1 cellular context compared by ENCODE assay signal in genomic region chr20:47330933-47331708, GRCh38.
A peak's percentile ranks its signal among the peaks of the same experiment; 100 is the strongest.
TF ChIP-seq lines count a peak whose summit lies in the region.

No MANE protein-coding gene starts in this region.

TF ChIP-seq in K562, 482 proteins besides CTCF, POLR2A, EP300 and RAD21 (continued from another document and continues in another):
- TF ChIP-seq IRF9 (tag; IDR thresholded peaks at IDR 0.05) (no peak), MITF (IDR thresholded peaks at IDR 0.05) (peak; percentile 47; the same call in 1 of the 2 replicates), HDAC2 (IDR thresholded peaks at IDR 0.05) (peak; percentile 94), MEF2D (tag; conservative IDR thresholded peaks at IDR 0.05; ENCODE audit: low read depth) (no peak; the same call in none of the 2 replicates), TRIM24 (IDR thresholded peaks at IDR 0.05) (peak; percentile 86 to 92), HDAC1 (IDR thresholded peaks at IDR 0.05) (peak; percentile 39 to 96; a peak in 3 of 4 replicates), ELF4 (CRISPR knock-in tag; IDR thresholded peaks at IDR 0.05) (peak; percentile 69; the same call in 1 of the 2 replicates), CBFA2T3 (IDR thresholded peaks at IDR 0.05) (peak; percentile 98), OTX1 (CRISPR knock-in tag; IDR thresholded peaks at IDR 0.05) (peak; percentile 89; the same call in 1 of the 2 replicates), CEBPB (tag; IDR thresholded peaks at IDR 0.05) (peak; percentile 36; the same call in 1 of the 2 replicates), BRD4 (IDR thresholded peaks at IDR 0.05) (no peak), WHSC1 (IDR thresholded peaks at IDR 0.05; ENCODE audit: low read length) (no peak), ETV5 (CRISPR knock-in tag; IDR thresholded peaks at IDR 0.05; ENCODE audit: low read depth) (peak; percentile 53), ATF1 (CRISPR knock-in tag; IDR thresholded peaks at IDR 0.05) (no peak), ATF1 (tag; IDR thresholded peaks at IDR 0.05) (peak; percentile 66), KLF13 (tag; IDR thresholded peaks at IDR 0.05; ENCODE audit: borderline replicate concordance, low read depth) (no peak), GABPA (tag; conservative IDR thresholded peaks at IDR 0.05; ENCODE audit: low read depth) (peak; percentile 35; the same call in 1 of the 2 replicates), UBTF (IDR thresholded peaks at IDR 0.05; ENCODE audit: borderline replicate concordance in 1 of 2, low read depth in 2 of 2, low read length in 2 of 2) (0 out of 4 replicates have a peak, but pooled peaks of 1 of the 2 experiments have one; percentile 60), MAFF (IDR thresholded peaks at IDR 0.05; ENCODE audit: low read length) (peak; percentile 87), SMARCE1 (IDR thresholded peaks at IDR 0.05) (peak; percentile 98), ZNF274 (IDR thresholded peaks at IDR 0.05; ENCODE audit: borderline replicate concordance, low read depth, low read length) (no peak), CBX5 (IDR thresholded peaks at IDR 0.05; ENCODE audit: borderline replicate concordance, low read depth) (no peak), ZBTB49 (CRISPR knock-in tag; IDR thresholded peaks at IDR 0.05; ENCODE audit: borderline replicate concordance) (no peak), NCOR1 (IDR thresholded peaks at IDR 0.05) (peak; percentile 95), SIN3A (IDR thresholded peaks at IDR 0.05; ENCODE audit: borderline replicate concordance in 2 of 2, control insufficient read depth in 1 of 2, low read depth in 2 of 2, low read length in 2 of 2) (0 out of 4 replicates have a peak, but pooled peaks of 1 of the 2 experiments have one; percentile 58), DIDO1 (tag; IDR thresholded peaks at IDR 0.05; ENCODE audit: low read depth) (0 out of 2 replicates have a peak, but pooled peaks have one; percentile 24), MTA2 (IDR thresholded peaks at IDR 0.05; ENCODE audit: low read depth) (peak; percentile 87), ZNF24 (IDR thresholded peaks at IDR 0.05) (0 out of 2 replicates have a peak, but pooled peaks have one; percentile 21), ZNF639 (CRISPR knock-in tag; conservative IDR thresholded peaks at IDR 0.05 in 1 of 2, IDR thresholded peaks at IDR 0.05 in 1 of 2) (peak in 1 of 2 experiments; percentile 62; a peak in 1 of 4 replicates), TEAD1 (CRISPR knock-in tag; IDR thresholded peaks at IDR 0.05) (peak; percentile 52 to 69; a peak in 2 of 4 replicates), ZBTB26 (CRISPR knock-in tag; IDR thresholded peaks at IDR 0.05) (0 out of 2 replicates have a peak, but pooled peaks have one; percentile 8), GATAD2A (IDR thresholded peaks at IDR 0.05) (peak; percentile 63; the same call in 1 of the 2 replicates), ZNF41 (CRISPR knock-in tag; conservative IDR thresholded peaks at IDR 0.05) (peak; percentile 22; the same call in 1 of the 2 replicates), FOS (IDR thresholded peaks at IDR 0.05; ENCODE audit: extremely low read depth, insufficient read length) (peak; percentile 67), ZNF76 (CRISPR knock-in tag; IDR thresholded peaks at IDR 0.05; ENCODE audit: borderline replicate concordance) (no peak), POLR2H (tag; IDR thresholded peaks at IDR 0.05; ENCODE audit: low read depth) (0 out of 2 replicates have a peak, but pooled peaks have one; percentile 37), ID3 (CRISPR knock-in tag; IDR thresholded peaks at IDR 0.05) (no peak), ID3 (tag; IDR thresholded peaks at IDR 0.05) (peak; percentile 88), RUNX1 (IDR thresholded peaks at IDR 0.05; ENCODE audit: low read depth) (0 out of 2 replicates have a peak, but pooled peaks have one; percentile 55), ZBTB17 (CRISPR knock-in tag; IDR thresholded peaks at IDR 0.05) (no peak), ZNF436 (CRISPR knock-in tag; IDR thresholded peaks at IDR 0.05) (no peak), ZNF197 (CRISPR knock-in tag; IDR thresholded peaks at IDR 0.05; ENCODE audit: low read depth) (0 out of 2 replicates have a peak, but pooled peaks have one; percentile 56), GATA2 (CRISPR knock-in tag; IDR thresholded peaks at IDR 0.05) (peak; percentile 83; the same call in 1 of the 2 replicates), ZNF175 (CRISPR knock-in tag; IDR thresholded peaks at IDR 0.05; ENCODE audit: low read depth) (0 out of 2 replicates have a peak, but pooled peaks have one; percentile 47), HDAC8 (tag; IDR thresholded peaks at IDR 0.05) (no peak), HDGF (IDR thresholded peaks at IDR 0.05) (0 out of 2 replicates have a peak, but pooled peaks have one; percentile 77), BCOR (IDR thresholded peaks at IDR 0.05) (0 out of 2 replicates have a peak, but pooled peaks have one; percentile 14), ZNF780A (CRISPR knock-in tag; IDR thresholded peaks at IDR 0.05) (no peak), ZNF121 (CRISPR knock-in tag; conservative IDR thresholded peaks at IDR 0.05) (no peak), ETV6 (IDR thresholded peaks at IDR 0.05; ENCODE audit: borderline replicate concordance in 1 of 2, low read depth in 2 of 2, low read length in 1 of 2) (no peak), ETV6 (CRISPR knock-in tag; IDR thresholded peaks at IDR 0.05; ENCODE audit: borderline replicate concordance) (no peak), MCM3 (IDR thresholded peaks at IDR 0.05) (no peak), IRF2 (CRISPR knock-in tag; IDR thresholded peaks at IDR 0.05) (no peak), CEBPG (CRISPR knock-in tag; IDR thresholded peaks at IDR 0.05) (peak; percentile 27; the same call in 1 of the 2 replicates), CEBPG (tag; conservative IDR thresholded peaks at IDR 0.05 in 1 of 2, IDR thresholded peaks at IDR 0.05 in 1 of 2) (no peak), SREBF2 (CRISPR knock-in tag; IDR thresholded peaks at IDR 0.05) (no peak), RNF2 (IDR thresholded peaks at IDR 0.05) (peak; percentile 73; the same call in 1 of the 2 replicates), KLF16 (IDR thresholded peaks at IDR 0.05) (peak; percentile 84; the same call in 1 of the 2 replicates), DMBX1 (CRISPR knock-in tag; IDR thresholded peaks at IDR 0.05; ENCODE audit: borderline replicate concordance) (peak; percentile 87), DPF2 (IDR thresholded peaks at IDR 0.05) (peak; percentile 99), ARID3A (IDR thresholded peaks at IDR 0.05; ENCODE audit: borderline replicate concordance, low read depth, low read length) (peak; percentile 29; the same call in 1 of the 2 replicates), CCNT2 (IDR thresholded peaks at IDR 0.05; ENCODE audit: borderline replicate concordance, extremely low read depth, insufficient read length, low read depth, low read length) (peak; percentile 59), ATF3 (IDR thresholded peaks at IDR 0.05) (peak; percentile 98), ATF3 (CRISPR knock-in tag; conservative IDR thresholded peaks at IDR 0.05) (peak; percentile 97), MAFK (IDR thresholded peaks at IDR 0.05; ENCODE audit: low read length) (peak; percentile 83), EP400 (IDR thresholded peaks at IDR 0.05) (peak; percentile 67), SMARCA4 (IDR thresholded peaks at IDR 0.05) (peak; percentile 98), NCOA6 (IDR thresholded peaks at IDR 0.05) (0 out of 2 replicates have a peak, but pooled peaks have one; percentile 33)
